In the genomic region with DNA sequence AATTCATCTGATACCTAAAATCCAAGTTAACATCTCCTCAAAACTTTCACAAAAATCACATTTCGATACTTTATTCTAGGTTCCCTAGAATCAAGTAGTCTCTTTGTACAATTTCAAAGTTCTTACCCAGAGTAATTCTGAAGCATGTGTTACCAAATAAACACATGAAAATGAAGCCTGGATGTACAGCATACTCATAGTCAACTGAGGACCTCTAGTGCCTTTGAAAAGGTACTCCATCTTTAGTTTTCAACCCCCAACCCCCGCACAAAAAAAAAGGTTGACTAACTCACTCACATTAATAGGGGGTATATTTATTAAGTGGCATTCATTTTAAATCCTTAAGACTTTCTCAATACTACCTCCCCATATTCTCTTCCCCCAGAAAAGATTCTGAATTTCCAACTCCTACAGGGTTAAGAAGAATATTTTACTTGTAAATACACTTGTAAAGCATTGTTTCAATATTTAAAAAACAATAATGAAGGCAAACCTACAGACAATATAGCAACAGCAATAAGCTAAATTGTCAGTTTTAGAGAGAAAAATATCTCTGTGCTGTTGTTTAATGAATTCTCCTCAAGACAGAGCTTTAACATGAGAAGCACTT, we compare ENCODE assay signal across 8 cellular contexts. TPM values are rescaled to one million over a fixed set of nuclear protein-coding genes. Genes with fewer than 3 reads are reported as not detected.
DNase-seq lines count a peak whose midpoint lies in the region; ATAC-seq and TF ChIP-seq lines count a peak whose summit lies in the region.

No MANE protein-coding gene starts in this region.

- H3K9me3 Mint-ChIP-seq in activated T-helper 1 cell treated with anti-CD3 and anti-CD28 coated beads, Interleukin-12 subunit alpha, Interleukin-12 subunit beta, Interleukin-2, Interleukin-4 antibody, amounts not matched to agents 30 ng/mL and 10 ng/mL and 1 ng/mL, durations not matched to agents 14 hours and 24 hours and 36 hours, result no peaks in the 10 kb centered on the region

- intact Hi-C loops in thyroid gland (cut with DNase I), result no loop called here
- intact Hi-C loops in activated T-helper 1 cell treated with anti-CD3 and anti-CD28 coated beads, Interleukin-12 subunit alpha, Interleukin-12 subunit beta, Interleukin-2, Interleukin-4 antibody, amounts not matched to agents 30 ng/mL and 10 ng/mL and 1 ng/mL, durations not matched to agents 14 hours and 24 hours and 36 hours (cut with micrococcal nuclease), result loop anchor here (1.0 kb wide), 2 partner anchors 267 to 575 kb away; no protein-coding TSS in a partner anchor

- DNase-seq in Daoy (ENCODE audit: low read depth) (peak; percentile 18), NOMO-1 treated with dmso at 0.1 percent for 144 hours (lab: John Stamatoyannopoulos, UW; ENCODE audit: unreplicated experiment) (peak; percentile 12), cardiac fibroblast (ENCODE audit: low read depth in 2 of 2) (peak; percentile 80 to 85), left lobe of liver (ENCODE audit: low spot score) (no peak), thyroid gland (no peak)
- DNase-seq in activated T-helper 1 cell treated with anti-CD3 and anti-CD28 coated beads, Interleukin-12 subunit alpha, Interleukin-12 subunit beta, Interleukin-2, Interleukin-4 antibody, amounts not matched to agents 30 ng/mL and 10 ng/mL and 1 ng/mL, durations not matched to agents 14 hours and 24 hours and 36 hours (ENCODE audit: low spot score), result no peak

- no peak overlapping the region for H3K27ac ChIP-seq in thyroid gland

- TF ChIP-seq POLR2A in thyroid gland (IDR thresholded peaks at IDR 0.05), result no peak

- ATAC-seq in GM19463 (IDR thresholded peaks at IDR 0.05; ENCODE audit: unreplicated experiment) (peak; percentile 94), HG03520 (IDR thresholded peaks at IDR 0.05; ENCODE audit: unreplicated experiment) (peak; percentile 95), left lobe of liver (peak; percentile 98)

- peaks cover 17% of the 10 kb centered on the region for H3K4me1 Mint-ChIP-seq in activated T-helper 1 cell treated with anti-CD3 and anti-CD28 coated beads, Interleukin-12 subunit alpha, Interleukin-12 subunit beta, Interleukin-2, Interleukin-4 antibody, amounts not matched to agents 30 ng/mL and 10 ng/mL and 1 ng/mL, durations not matched to agents 14 hours and 24 hours and 36 hours (ENCODE audit: low read depth)

- peaks cover 0 to 3% of the 10 kb centered on the region in 2 donors for H3K4me1 ChIP-seq in thyroid gland

- H3K4me3 ChIP-seq in cardiac fibroblast (replicated peaks in 1 of 2; ENCODE audit: low read depth in 2 of 2, low read length in 2 of 2), result no peak overlapping the region
- no peak overlapping the region for H3K4me3 ChIP-seq in thyroid gland (replicated peaks in 1 of 3)

- TF ChIP-seq CTCF in cardiac fibroblast (IDR thresholded peaks at IDR 0.05; ENCODE audit: low read depth, low read length) (peak; percentile 62), thyroid gland (IDR thresholded peaks at IDR 0.05) (peak in 5 of 6 experiments; percentile 27 to 72 (median 60))

- no peaks in the 10 kb centered on the region for H3K36me3 ChIP-seq in thyroid gland

- H3K36me3 Mint-ChIP-seq in activated T-helper 1 cell treated with anti-CD3 and anti-CD28 coated beads, Interleukin-12 subunit alpha, Interleukin-12 subunit beta, Interleukin-2, Interleukin-4 antibody, amounts not matched to agents 30 ng/mL and 10 ng/mL and 1 ng/mL, durations not matched to agents 14 hours and 24 hours and 36 hours (ENCODE audit: low read depth), result peaks cover 10% of the 10 kb centered on the region

- H3K9me3 ChIP-seq in thyroid gland, result no peaks in the 10 kb centered on the region

- WGBS in thyroid gland, 2 donors, result 12 to 16% methylated on average over 2 of the region's 2 CpGs

- H3K4me3 Mint-ChIP-seq in activated T-helper 1 cell treated with anti-CD3 and anti-CD28 coated beads, Interleukin-12 subunit alpha, Interleukin-12 subunit beta, Interleukin-2, Interleukin-4 antibody, amounts not matched to agents 30 ng/mL and 10 ng/mL and 1 ng/mL, durations not matched to agents 14 hours and 24 hours and 36 hours, result no peak overlapping the region

- H3K27me3 Mint-ChIP-seq in activated T-helper 1 cell treated with anti-CD3 and anti-CD28 coated beads, Interleukin-12 subunit alpha, Interleukin-12 subunit beta, Interleukin-2, Interleukin-4 antibody, amounts not matched to agents 30 ng/mL and 10 ng/mL and 1 ng/mL, durations not matched to agents 14 hours and 24 hours and 36 hours (ENCODE audit: insufficient read depth), result no peaks in the 10 kb centered on the region

- no peaks in the 10 kb centered on the region for H3K27me3 ChIP-seq in thyroid gland

- H3K27ac Mint-ChIP-seq in activated T-helper 1 cell treated with anti-CD3 and anti-CD28 coated beads, Interleukin-12 subunit alpha, Interleukin-12 subunit beta, Interleukin-2, Interleukin-4 antibody, amounts not matched to agents 30 ng/mL and 10 ng/mL and 1 ng/mL, durations not matched to agents 14 hours and 24 hours and 36 hours, result no peak overlapping the region

RNA-seq across cellular contexts. Expression of a gene that starts 3.1 kb away (rescaled TPM):
- total RNA-seq in Daoy (2014; rRNA removed; shearing (Covaris generic)), result not detected in 2 replicates
- 0.18 TPM for total RNA-seq in left lobe of liver
- 10 to 100 TPM in 2 of 4 donors, 1 to 10 TPM in 2; 5.7 to 21.8 (median 10.5) TPM for total RNA-seq in thyroid gland
- not detected in 2 replicates for total RNA-seq in activated T-helper 1 cell treated with anti-CD3 and anti-CD28 coated beads, Interleukin-12 subunit alpha, Interleukin-12 subunit beta, Interleukin-2, Interleukin-4 antibody, amounts not matched to agents 30 ng/mL and 10 ng/mL and 1 ng/mL, durations not matched to agents 14 hours and 24 hours and 36 hours

Comparison
In these comparisons a context has a peak if more than half of its experiments do, and no peak if none do; other contexts are left out.
1. DNase-seq: peak in Daoy (single experiment), NOMO-1 treated with dmso at 0.1 percent for 144 hours (single experiment) and cardiac fibroblast (2 of 2); none in left lobe of liver (single experiment), thyroid gland (0 of 2) and activated T-helper 1 cell treated with anti-CD3 and anti-CD28 coated beads, Interleukin-12 subunit alpha, Interleukin-12 subunit beta, Interleukin-2, Interleukin-4 antibody, amounts not matched to agents 30 ng/mL and 10 ng/mL and 1 ng/mL, durations not matched to agents 14 hours and 24 hours and 36 hours (single experiment).
2. Peak in every context shown above with its lines, with median percentiles within 50 percentile points of each other: ATAC-seq.